8 cellular contexts compared by ENCODE assay signal in genomic region chr20:38674178-38675133, GRCh38. TPM values are rescaled to one million over a fixed set of nuclear protein-coding genes. Genes with fewer than 3 reads are reported as not detected.
DNase-seq lines count a peak whose midpoint lies in the region; ATAC-seq and TF ChIP-seq lines count a peak whose summit lies in the region.

No MANE protein-coding gene starts in this region.

- POLR2A ChIA-PET in CD4-positive, alpha-beta T cell (lab: Charles Lee) = interaction anchor here (1.4 kb wide), 1 partner anchor 57 kb away, joined by 3 read pairs; no protein-coding TSS in a partner anchor

- no peak for TF ChIP-seq CTCF in CD4-positive, alpha-beta T cell (IDR thresholded peaks at IDR 0.05)
- TF ChIP-seq CTCF in RWPE2 (IDR thresholded peaks at IDR 0.05; ENCODE audit: poor library complexity, severe bottlenecking) (no peak), prostate gland (IDR thresholded peaks at IDR 0.05) (no peak), upper lobe of right lung (IDR thresholded peaks at IDR 0.05) (no peak)

- H3K36me3 ChIP-seq in RWPE2 (ENCODE audit: low read depth) (no peaks in the 10 kb centered on the region), prostate gland (no peaks in the 10 kb centered on the region), upper lobe of right lung (no peaks in the 10 kb centered on the region)

- peaks cover 54% of the 10 kb centered on the region for H3K27me3 Mint-ChIP-seq in CD4-positive, alpha-beta T cell
- peaks cover 13% of the 10 kb centered on the region for H3K27me3 Mint-ChIP-seq in activated naive CD8-positive, alpha-beta T cell

- WGBS in prostate gland = 7% methylated on average over 65 of the region's 83 CpGs

- H3K4me1 ChIP-seq in RWPE2 (ENCODE audit: insufficient read depth, poor library complexity, severe bottlenecking) (peaks cover 5% of the 10 kb centered on the region), prostate gland (replicated peaks) (no peaks in the 10 kb centered on the region), upper lobe of right lung (peaks cover 10% of the 10 kb centered on the region)

- no peaks in the 10 kb centered on the region for H3K9me3 Mint-ChIP-seq in CD4-positive, alpha-beta T cell
- H3K9me3 Mint-ChIP-seq in activated naive CD8-positive, alpha-beta T cell (ENCODE audit: low read depth) = no peaks in the 10 kb centered on the region

- peak overlapping the region; percentile 45 for H3K4me3 ChIP-seq in RWPE2 (ENCODE audit: severe bottlenecking)
- H3K4me3 ChIP-seq in prostate gland = peak overlapping the region; percentile 7 to 33
- peak overlapping the region; percentile 40 for H3K4me3 ChIP-seq in upper lobe of right lung

- ATAC-seq in CD4-positive, alpha-beta T cell (ENCODE audit: poor library complexity) = peak; percentile 86
- ATAC-seq in RWPE2 (ENCODE audit: low read depth) = peak; percentile 80
- peak; percentile 94 to 95 for ATAC-seq in left cardiac atrium
- ATAC-seq in upper lobe of right lung = peak; percentile 80
- ATAC-seq in HG02970 (IDR thresholded peaks at IDR 0.05; ENCODE audit: low FRiP score, unreplicated experiment) = no peak

- TF ChIP-seq POLR2A in prostate gland (IDR thresholded peaks at IDR 0.05) = no peak

- CTCF ChIA-PET in CD4-positive, alpha-beta T cell (lab: Charles Lee) = no interaction called here

- H3K27ac ChIP-seq in CD4-positive, alpha-beta T cell (ENCODE audit: low read depth, low read length) = no peak overlapping the region
- no peak overlapping the region for H3K27ac ChIP-seq in RWPE2 (ENCODE audit: poor library complexity, severe bottlenecking)
- H3K27ac ChIP-seq in prostate gland = no peak overlapping the region
- H3K27ac ChIP-seq in upper lobe of right lung = no peak overlapping the region

- H3K27me3 ChIP-seq in CD4-positive, alpha-beta T cell (ENCODE audit: control insufficient read depth, insufficient read depth, low read length) = peaks cover 49% of the 10 kb centered on the region
- peaks cover 7% of the 10 kb centered on the region for H3K27me3 ChIP-seq in RWPE2 (ENCODE audit: insufficient read depth, poor library complexity, severe bottlenecking)
- H3K27me3 ChIP-seq in prostate gland (replicated peaks; ENCODE audit: insufficient read depth) = peaks cover 4% of the 10 kb centered on the region
- H3K27me3 ChIP-seq in upper lobe of right lung = peaks cover 56% of the 10 kb centered on the region

- peaks cover 8% of the 10 kb centered on the region for H3K4me1 Mint-ChIP-seq in CD4-positive, alpha-beta T cell (ENCODE audit: low read depth)
- H3K4me1 Mint-ChIP-seq in activated naive CD8-positive, alpha-beta T cell (ENCODE audit: low read depth) = peaks cover 13% of the 10 kb centered on the region

- no peaks in the 10 kb centered on the region for H3K9me3 ChIP-seq in CD4-positive, alpha-beta T cell (ENCODE audit: control insufficient read depth, low read length)
- H3K9me3 ChIP-seq in RWPE2 (ENCODE audit: severe bottlenecking) = no peaks in the 10 kb centered on the region
- no peaks in the 10 kb centered on the region for H3K9me3 ChIP-seq in prostate gland
- H3K9me3 ChIP-seq in upper lobe of right lung = no peaks in the 10 kb centered on the region

- intact Hi-C loops in CD4-positive, alpha-beta T cell (cut with DNase I, micrococcal nuclease) = no loop called here
- intact Hi-C loops in left cardiac atrium (cut with DNase I) (no loop called here), prostate gland (cut with DNase I) (no loop called here), upper lobe of right lung (cut with DNase I) (no loop called here)

- peak; percentile 14 to 49 (median 26) for DNase-seq in CD4-positive, alpha-beta T cell
- peak; percentile 30 for DNase-seq in HCEC 1CT
- peak; percentile 93 for DNase-seq in RWPE2 (ENCODE audit: low spot score)
- peak; percentile 58 for DNase-seq in left cardiac atrium
- no peak for DNase-seq in prostate gland (ENCODE audit: low spot score)
- DNase-seq in upper lobe of right lung = peak; percentile 69

- no peaks in the 10 kb centered on the region for H3K36me3 Mint-ChIP-seq in CD4-positive, alpha-beta T cell (ENCODE audit: low read depth)
- no peaks in the 10 kb centered on the region for H3K36me3 Mint-ChIP-seq in activated naive CD8-positive, alpha-beta T cell

- H3K4me3 Mint-ChIP-seq in CD4-positive, alpha-beta T cell = peak overlapping the region; percentile 85
- H3K4me3 Mint-ChIP-seq in activated naive CD8-positive, alpha-beta T cell = peak overlapping the region; percentile 90

- H3K27ac Mint-ChIP-seq in CD4-positive, alpha-beta T cell = no peak overlapping the region
- H3K27ac Mint-ChIP-seq in activated naive CD8-positive, alpha-beta T cell = no peak overlapping the region

RNA-seq across cellular contexts. Expression of gene SLC32A1, which starts 49.8 kb away (rescaled TPM):
- not detected for total RNA-seq in CD4-positive, alpha-beta T cell
- total RNA-seq in left cardiac atrium = not detected
- total RNA-seq in prostate gland = not detected
- total RNA-seq in upper lobe of right lung = not detected
